ENCODE assay signal across 21 cellular contexts in the genomic region with DNA sequence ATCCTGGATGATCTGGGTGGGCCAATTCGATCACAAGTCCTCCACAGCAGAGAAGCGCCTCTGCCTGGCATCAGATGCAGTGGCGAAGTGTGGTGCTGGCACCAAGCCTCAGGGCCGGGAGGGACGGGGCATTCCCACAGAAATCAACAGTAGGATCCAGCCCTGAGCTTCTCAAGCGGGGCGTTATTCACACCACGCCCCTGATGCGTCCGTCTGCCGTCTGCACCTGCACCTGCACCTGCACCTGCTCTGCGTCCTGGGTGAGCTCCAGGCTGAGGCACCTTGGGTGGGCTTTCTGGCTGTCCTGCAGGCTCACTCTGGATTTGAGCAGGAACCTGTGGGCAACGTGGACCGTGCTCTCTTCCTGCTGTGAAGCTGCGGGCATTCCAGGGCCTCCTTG. TPM values are rescaled to one million over a fixed set of nuclear protein-coding genes. Genes with fewer than 3 reads are reported as not detected.
DNase-seq lines count a peak whose midpoint lies in the region; ATAC-seq and TF ChIP-seq lines count a peak whose summit lies in the region.
"Had no signal": no experiment of that assay in that cellular context is flagged by ENCODE, and none has a peak within 500 bp of the region (broad histone marks: within the 10 kb centered on the region; RNA-seq: fewer than 3 reads in every experiment).

No MANE protein-coding gene starts in this region.

- H3K27me3 Mint-ChIP-seq in glutamatergic neuron (ENCODE audit: unreplicated experiment): peaks cover 6% of the 10 kb centered on the region
- H3K27me3 Mint-ChIP-seq: CD4-positive, alpha-beta T cell had no signal

- no peak overlapping the region for H3K4me3 Mint-ChIP-seq in glutamatergic neuron (ENCODE audit: unreplicated experiment)
- H3K4me3 Mint-ChIP-seq: CD4-positive, alpha-beta T cell had no signal

- peaks cover 3% of the 10 kb centered on the region for H3K9me3 Mint-ChIP-seq in glutamatergic neuron (ENCODE audit: unreplicated experiment)
- H3K9me3 Mint-ChIP-seq: CD4-positive, alpha-beta T cell had no signal

- peak; percentile 73 for DNase-seq in NCI-H2171 treated with DMSO at 0.1 percent for 48 hours (lab: John Stamatoyannopoulos, UW)
- DNase-seq in NCI-H2171 (lab: John Stamatoyannopoulos, UW): no peak
- DNase-seq in COR-L47 (lab: John Stamatoyannopoulos, UW): peak; percentile 70
- peak; percentile 58 for DNase-seq in NCI-H345 treated with DMSO at 0.1 percent for 48 hours (lab: John Stamatoyannopoulos, UW; ENCODE audit: unreplicated experiment)
- no peak for DNase-seq in left colon
- no peak for DNase-seq in glutamatergic neuron
- DNase-seq in GDM1 (lab: John Stamatoyannopoulos, UW): no peak
- DNase-seq: BE2C; CD4-positive, alpha-beta T cell; EL; Karpas-422; NCI-H1436 treated with DMSO at 0.1 percent for 48 hours; NCI-H1930; NCI-H226; NCI-H524 treated with DMSO at 0.1 percent for 48 hours; SJCRH30; T-helper 9 cell had no signal

- peaks cover 18% of the 10 kb centered on the region for H3K4me1 Mint-ChIP-seq in glutamatergic neuron (ENCODE audit: low read depth, unreplicated experiment)

- H3K36me3 Mint-ChIP-seq in glutamatergic neuron (ENCODE audit: unreplicated experiment): no peaks in the 10 kb centered on the region

- intact Hi-C loops in left colon (cut with DNase I, micrococcal nuclease): no loop called here

- H3K27ac Mint-ChIP-seq in glutamatergic neuron (ENCODE audit: unreplicated experiment): no peak overlapping the region
- H3K27ac Mint-ChIP-seq: CD4-positive, alpha-beta T cell had no signal

- ATAC-seq in left colon (peak; percentile 64), HG02610 (IDR thresholded peaks at IDR 0.05; ENCODE audit: unreplicated experiment) (no peak)
- ATAC-seq: Panc1 had no signal

- TF ChIP-seq CTCF in glutamatergic neuron (IDR thresholded peaks at IDR 0.05; ENCODE audit: partially characterized antibody, unreplicated experiment): no peak

RNA-seq across cellular contexts. Expression of gene NTSR1, which starts 13.8 kb away (rescaled TPM):
- total RNA-seq in left colon (1 to 10 TPM in 1 of 2 donors, not detected in 1; 2.3 TPM), glutamatergic neuron (ENCODE audit: unreplicated experiment) (4.0 TPM)
- total RNA-seq: H4; T-helper 1 cell treated with Interleukin-12 subunit alpha and Interleukin-12 subunit beta and Interleukin-4 antibody, amounts not matched to agents 30 ng/mL and 1 ng/mL, for 36 hours had no signal

RNA-seq across cellular contexts. Expression of gene SLCO4A1, which starts 52.6 kb away (rescaled TPM):
- total RNA-seq in left colon (10 to 100 TPM; 15.0 to 22.2 TPM), glutamatergic neuron (ENCODE audit: unreplicated experiment) (26.5 TPM)

Comparison
In these comparisons a context has a peak if more than half of its experiments do, and no peak if none do; other contexts are left out.
1. DNase-seq: peak in NCI-H2171 treated with DMSO at 0.1 percent for 48 hours (single experiment), COR-L47 (single experiment) and NCI-H345 treated with DMSO at 0.1 percent for 48 hours (single experiment); none in NCI-H2171 (single experiment), left colon (0 of 2), glutamatergic neuron (single experiment) and GDM1 (single experiment).